ENCODE assay signal across 21 cellular contexts in genomic region chr6:41783106-41783780, GRCh38. TPM values are rescaled to one million over a fixed set of nuclear protein-coding genes. Genes with fewer than 3 reads are reported as not detected.
DNase-seq lines count a peak whose midpoint lies in the region; ATAC-seq and TF ChIP-seq lines count a peak whose summit lies in the region.
"Had no signal": no experiment of that assay in that cellular context is flagged by ENCODE, and none has a peak within 500 bp of the region (broad histone marks: within the 10 kb centered on the region; RNA-seq: fewer than 3 reads in every experiment).

No MANE protein-coding gene starts in this region.

- H3K4me1 ChIP-seq in PC-9 (replicated peaks; ENCODE audit: insufficient read depth) (peaks cover 46% of the 10 kb centered on the region), stomach (peaks cover 45 to 76% (median 69%) of the 10 kb centered on the region in 4 donors), mesendoderm (ENCODE audit: control insufficient read depth, low read depth, low read length) (peaks cover 2% of the 10 kb centered on the region), endodermal cell (ENCODE audit: control insufficient read depth, insufficient read depth, low read length) (no peaks in the 10 kb centered on the region)

- no peaks in the 10 kb centered on the region for H3K9me3 Mint-ChIP-seq in CD4-positive, alpha-beta T cell
- H3K9me3 Mint-ChIP-seq in endothelial cell (ENCODE audit: unreplicated experiment), result no peaks in the 10 kb centered on the region
- no peaks in the 10 kb centered on the region for H3K9me3 Mint-ChIP-seq in endodermal cell
- H3K9me3 Mint-ChIP-seq: CD8-positive, alpha-beta T cell had no signal

- peaks cover 12% of the 10 kb centered on the region for H3K36me3 Mint-ChIP-seq in CD4-positive, alpha-beta T cell (ENCODE audit: low read depth)
- H3K36me3 Mint-ChIP-seq in endothelial cell (ENCODE audit: low read depth, unreplicated experiment) (peaks cover 23% of the 10 kb centered on the region), endodermal cell (ENCODE audit: low read depth) (peaks cover 2% of the 10 kb centered on the region)

- no peak overlapping the region for H3K27ac Mint-ChIP-seq in CD4-positive, alpha-beta T cell
- H3K27ac Mint-ChIP-seq in endothelial cell (ENCODE audit: unreplicated experiment) (no peak overlapping the region), endodermal cell (no peak overlapping the region)
- H3K27ac Mint-ChIP-seq: CD8-positive, alpha-beta T cell had no signal

- no peak for TF ChIP-seq EP300 in stomach (IDR thresholded peaks at IDR 0.05)

- no TSS peak for BruUV-seq in PC-9 (replicated peaks; lab: Mats Ljungman, UMichigan)

- CTCF ChIA-PET in CD4-positive, alpha-beta T cell (lab: Charles Lee), result interaction anchor here (2.5 kb wide), 1 partner anchor 261 kb away, joined by 5 read pairs; no protein-coding TSS in a partner anchor
- CTCF ChIA-PET in PC-9 (lab: Charles Lee), result interaction anchor here (0.5 to 0.6 kb wide), 2 partner anchors 267 to 610 kb away, joined by 3 to 5 read pairs; no protein-coding TSS in a partner anchor

- peak overlapping the region; percentile 48 for H3K4me3 Mint-ChIP-seq in CD4-positive, alpha-beta T cell
- H3K4me3 Mint-ChIP-seq in endothelial cell (ENCODE audit: unreplicated experiment) (peak overlapping the region; percentile 51), endodermal cell (no peak overlapping the region)
- H3K4me3 Mint-ChIP-seq: CD8-positive, alpha-beta T cell had no signal

- peaks cover 43% of the 10 kb centered on the region for H3F3A ChIP-seq in PC-9 (ENCODE audit: insufficient read depth, low read depth)

- H3K4me2 ChIP-seq in PC-9 (peak overlapping the region; percentile 90; the same call in 1 of the 2 replicates), mesendoderm (ENCODE audit: low read length) (no peak overlapping the region)
- H3K4me2 ChIP-seq: BLaER1 had no signal

- H3K27ac ChIP-seq in CD4-positive, alpha-beta T cell (ENCODE audit: low read depth, low read length), result no peak overlapping the region
- H3K27ac ChIP-seq in PC-9 (0 out of 2 replicates have a peak overlapping the region, but pooled peaks have one; percentile 78), stomach (peak overlapping the region in 4 of 5 donors; percentile 14 to 96 (median 96)), mesendoderm (ENCODE audit: low read depth, low read length) (no peak overlapping the region), endodermal cell (ENCODE audit: low read depth, low read length) (no peak overlapping the region)
- H3K27ac ChIP-seq: BLaER1 had no signal

- H2BK5ac ChIP-seq in mesendoderm (ENCODE audit: low read length), result no peak overlapping the region

- H3K27me3 Mint-ChIP-seq in CD4-positive, alpha-beta T cell, result peaks cover 11% of the 10 kb centered on the region
- peaks cover 7% of the 10 kb centered on the region for H3K27me3 Mint-ChIP-seq in endothelial cell (ENCODE audit: unreplicated experiment)
- peaks cover 64% of the 10 kb centered on the region for H3K27me3 Mint-ChIP-seq in endodermal cell (ENCODE audit: insufficient read depth)

- no peak overlapping the region for H2AK5ac ChIP-seq in mesendoderm (ENCODE audit: low read length)

- no peak for TF ChIP-seq POLR2A in stomach (IDR thresholded peaks at IDR 0.05)

- no peak overlapping the region for H2BK120ac ChIP-seq in mesendoderm (ENCODE audit: low read depth, low read length)

- H4K5ac ChIP-seq in mesendoderm (ENCODE audit: low read length), result no peak overlapping the region

- H2BK15ac ChIP-seq in mesendoderm (replicated peaks; ENCODE audit: low read depth), result no peak overlapping the region

- no peaks in the 10 kb centered on the region for H4K20me1 ChIP-seq in PC-9 (ENCODE audit: insufficient read depth)
- H4K20me1 ChIP-seq: BLaER1 had no signal

- H3K4me1 Mint-ChIP-seq in CD4-positive, alpha-beta T cell (ENCODE audit: low read depth), result peaks cover 33% of the 10 kb centered on the region
- H3K4me1 Mint-ChIP-seq in endothelial cell (ENCODE audit: unreplicated experiment) (peaks cover 55% of the 10 kb centered on the region), endodermal cell (peaks cover 15% of the 10 kb centered on the region)

- POLR2A ChIA-PET in CD4-positive, alpha-beta T cell (lab: Charles Lee), result interaction anchor here (0.6 kb wide), 1 partner anchor 264 kb away, joined by 3 read pairs; no protein-coding TSS in a partner anchor
- POLR2A ChIA-PET in PC-9 (lab: Charles Lee; ENCODE audit: unreplicated experiment), result interaction anchor here (0.7 kb wide), 1 partner anchor 442 kb away, joined by 4 read pairs; no protein-coding TSS in a partner anchor

- H3K4me3 ChIP-seq in PC-9 (no peak overlapping the region), stomach (no peak overlapping the region), mesendoderm (ENCODE audit: low read length) (no peak overlapping the region), endodermal cell (ENCODE audit: low read length) (no peak overlapping the region)
- H3K4me3 ChIP-seq: BLaER1 had no signal

- no peak overlapping the region for H3K9ac ChIP-seq in mesendoderm (ENCODE audit: low read length)
- H3K9ac ChIP-seq in endodermal cell (ENCODE audit: extremely low read depth, low read length, poor library complexity, severe bottlenecking), result no peak overlapping the region
- H3K9ac ChIP-seq: BLaER1 had no signal

- no peak overlapping the region for H3K4ac ChIP-seq in mesendoderm (ENCODE audit: low read depth, low read length)

- no peak for TF ChIP-seq CTCF in CD4-positive, alpha-beta T cell (IDR thresholded peaks at IDR 0.05)
- TF ChIP-seq CTCF in PC-9 (conservative IDR thresholded peaks at IDR 0.05) (no peak), endothelial cell (IDR thresholded peaks at IDR 0.05; ENCODE audit: unreplicated experiment) (no peak), stomach (IDR thresholded peaks at IDR 0.05) (no peak), endodermal cell (conservative IDR thresholded peaks at IDR 0.05) (no peak)

- no peak overlapping the region for H3K18ac ChIP-seq in mesendoderm (ENCODE audit: low read length)

- intact Hi-C loops in CD4-positive, alpha-beta T cell (cut with DNase I, micrococcal nuclease), result loop anchor here (10.0 kb wide), 2 partner anchors 782 to 1112 kb away; partner anchors contain the start of gene UBR2 (in 1 of the 2)
- intact Hi-C loops in PC-9 (cut with micrococcal nuclease; ENCODE audit: unreplicated experiment) (loop anchor here (5.0 to 10.0 kb wide), 3 partner anchors 154 to 1094 kb away; partner anchors contain the start of genes PRPH2 and RPL7L1), stomach (cut with DNase I; ENCODE audit: low total_unique reads) (loop anchor here (10.0 kb wide), 1 partner anchor 262 kb away; no protein-coding TSS in a partner anchor)

- peaks cover 8% of the 10 kb centered on the region for H3K27me3 ChIP-seq in CD4-positive, alpha-beta T cell (ENCODE audit: control insufficient read depth, insufficient read depth, low read length)
- no peaks in the 10 kb centered on the region for H3K27me3 ChIP-seq in PC-9 (ENCODE audit: insufficient read depth, low read depth)
- no peaks in the 10 kb centered on the region for H3K27me3 ChIP-seq in stomach
- H3K27me3 ChIP-seq in mesendoderm (ENCODE audit: insufficient read depth, low read length, poor library complexity), result peaks cover 5% of the 10 kb centered on the region
- H3K27me3 ChIP-seq in endodermal cell (ENCODE audit: control insufficient read depth, insufficient read depth, low read length, poor library complexity, severe bottlenecking), result peaks cover 50% of the 10 kb centered on the region

- H3K9me2 ChIP-seq in PC-9 (ENCODE audit: insufficient read depth), result no peaks in the 10 kb centered on the region

- H2AFZ ChIP-seq in PC-9, result no peak overlapping the region

- 73 to 79% (median 79%) methylated on average over 6 of the region's 6 CpGs for WGBS in stomach, 5 donors
- WGBS in mesendoderm (ENCODE audit: extremely low coverage, insufficient coverage, low lambda C conversion rate), result no CpG with 5 or more reads among the region's 6 CpGs
- 83 to 84% methylated on average over 4 to 5 of the region's 6 CpGs for WGBS in endodermal cell (ENCODE audit: insufficient coverage in 1 of 2, insufficient read length in 1 of 2), 2 experiments

- H3K23ac ChIP-seq in mesendoderm (ENCODE audit: low read length), result no peak overlapping the region

- peaks cover 3% of the 10 kb centered on the region for H3K79me1 ChIP-seq in mesendoderm (ENCODE audit: low read length)

- peaks cover 14% of the 10 kb centered on the region for H3K79me2 ChIP-seq in PC-9 (ENCODE audit: low read depth)
- H3K79me2 ChIP-seq in mesendoderm (ENCODE audit: control insufficient read depth, insufficient read depth, low read length), result peaks cover 3% of the 10 kb centered on the region

- H3K36me3 ChIP-seq in PC-9 (ENCODE audit: low read depth) (no peaks in the 10 kb centered on the region), stomach (no peaks in the 10 kb centered on the region), mesendoderm (ENCODE audit: control insufficient read depth, insufficient read depth, low read length) (no peaks in the 10 kb centered on the region), endodermal cell (ENCODE audit: control insufficient read depth, insufficient read depth, low read length) (no peaks in the 10 kb centered on the region)
- H3K36me3 ChIP-seq: BLaER1 had no signal

- no peak overlapping the region for H4K8ac ChIP-seq in mesendoderm (ENCODE audit: low read depth, low read length)

- H3K56ac ChIP-seq in mesendoderm (ENCODE audit: low read length), result no peak overlapping the region

- H3K9me3 ChIP-seq in CD4-positive, alpha-beta T cell (ENCODE audit: control insufficient read depth, low read length), result no peaks in the 10 kb centered on the region
- H3K9me3 ChIP-seq in PC-9 (ENCODE audit: insufficient read depth, low read depth), result no peaks in the 10 kb centered on the region
- no peaks in the 10 kb centered on the region for H3K9me3 ChIP-seq in stomach
- no peaks in the 10 kb centered on the region for H3K9me3 ChIP-seq in endodermal cell (ENCODE audit: control insufficient read depth, low read length)
- H3K9me3 ChIP-seq: BLaER1 had no signal

- no peak for ATAC-seq in CD4-positive, alpha-beta T cell (ENCODE audit: poor library complexity)
- ATAC-seq: CD8-positive, alpha-beta T cell had no signal

- DNase-seq in CD4-positive, alpha-beta T cell, result no peak
- no peak for DNase-seq in PC-9
- DNase-seq in endothelial cell (ENCODE audit: low spot score), result no peak
- no peak for DNase-seq in stomach
- no peak for DNase-seq in NCI-H1694 treated with DMSO at 0.1 percent for 48 hours (lab: John Stamatoyannopoulos, UW)
- no peak for DNase-seq in mesendoderm
- no peak for DNase-seq in endodermal cell
- DNase-seq: CD8-positive, alpha-beta T cell; DMS153; GOT3; HCEC 1CT; NCI-H1105; NCI-H146; NCI-H2029 treated with DMSO at 0.1 percent for 48 hours; NCI-H2171; NCI-H524 treated with DMSO at 0.1 percent for 48 hours; SHP77 had no signal

RNA-seq across cellular contexts. Expression of gene PRICKLE4, which starts 2.7 kb away (rescaled TPM):
- not detected for total RNA-seq in CD4-positive, alpha-beta T cell
- total RNA-seq in PC-9 (2021) (8.4 and 9.2 TPM in 2 replicates), endothelial cell (ENCODE audit: unreplicated experiment) (20.7 TPM), stomach (10 to 100 TPM in 3 of 5 donors, 1 to 10 TPM in 2; 4.4 to 77.0 (median 27.8) TPM), endodermal cell (1 to 10 TPM; 2.6 to 3.6 TPM)
- polyA plus RNA-seq in stomach, result 1 to 10 TPM in 2 of 3 donors, not detected in 1; 1.9 to 4.8 TPM
- 0.03 TPM for polyA plus RNA-seq in mesendoderm (2013, experiment 1 of 2)
- polyA plus RNA-seq in mesendoderm (2013, experiment 2 of 2), result 0.11 TPM
- polyA plus RNA-seq in endodermal cell (2013, experiment 1 of 2), result 0.71 TPM
- polyA plus RNA-seq in endodermal cell (2013, experiment 2 of 2), result not detected
- total RNA-seq: CD8-positive, alpha-beta T cell; G401 had no signal

RNA-seq across cellular contexts. Expression of gene FRS3, which starts 3.5 kb away (rescaled TPM):
- 1 to 10 TPM; 4.6 to 5.4 TPM for total RNA-seq in CD4-positive, alpha-beta T cell
- total RNA-seq in PC-9 (2021) (4.5 and 10.4 TPM in 2 replicates), endothelial cell (ENCODE audit: unreplicated experiment) (8.8 TPM), stomach (10 to 100 TPM in 1 of 5 donors, 1 to 10 TPM in 3, under 1 TPM in 1; 0.29 to 22.2 (median 3.1) TPM), endodermal cell (10 to 100 TPM in 1 of 2 donors, 1 to 10 TPM in 1; 7.5 to 12.0 TPM)
- 1 to 10 TPM; 2.9 to 4.4 (median 4.1) TPM for polyA plus RNA-seq in stomach
- polyA plus RNA-seq in mesendoderm (2013, experiment 1 of 2), result 1.7 TPM
- 1.7 TPM for polyA plus RNA-seq in mesendoderm (2013, experiment 2 of 2)
- 8.3 TPM for polyA plus RNA-seq in endodermal cell (2013, experiment 1 of 2)
- 9.7 TPM for polyA plus RNA-seq in endodermal cell (2013, experiment 2 of 2)

RNA-seq across cellular contexts. Expression of gene TOMM6, which starts 4.3 kb away (rescaled TPM):
- total RNA-seq in CD4-positive, alpha-beta T cell, result 10 to 100 TPM; 78.8 to 83.2 TPM
- total RNA-seq in PC-9 (2021), result 143 and 170 TPM in 2 replicates
- 167 TPM for total RNA-seq in endothelial cell (ENCODE audit: unreplicated experiment)
- total RNA-seq in stomach, result 100 to 1,000 TPM in 2 of 5 donors, 10 to 100 TPM in 3; 11.9 to 159 (median 68.7) TPM
- 100 to 1,000 TPM; 308 to 343 (median 323) TPM for polyA plus RNA-seq in stomach
- polyA plus RNA-seq in mesendoderm (2013, experiment 1 of 2), result 376 TPM
- polyA plus RNA-seq in mesendoderm (2013, experiment 2 of 2), result 369 TPM
- total RNA-seq in endodermal cell, result 100 to 1,000 TPM; 207 to 212 TPM
- polyA plus RNA-seq in endodermal cell (2013, experiment 1 of 2), result 298 TPM
- polyA plus RNA-seq in endodermal cell (2013, experiment 2 of 2), result 256 TPM

RNA-seq across cellular contexts. Expression of gene PGC, which starts 36.0 kb away (rescaled TPM):
- total RNA-seq in CD4-positive, alpha-beta T cell, result not detected
- total RNA-seq in PC-9 (2021) (not detected in 2 replicates), endothelial cell (ENCODE audit: unreplicated experiment) (not detected), stomach (over 10,000 TPM in 1 of 5 donors, 1,000 to 10,000 TPM in 3, 100 to 1,000 TPM in 1; 101 to 32,926 (median 1,172) TPM), endodermal cell (not detected)
- polyA plus RNA-seq in stomach, result over 10,000 TPM in 2 of 3 donors, 1,000 to 10,000 TPM in 1; 8,432 to 48,206 (median 26,682) TPM
- polyA plus RNA-seq in mesendoderm (2013, experiment 1 of 2), result 0.13 TPM
- polyA plus RNA-seq in mesendoderm (2013, experiment 2 of 2), result 0.10 TPM
- polyA plus RNA-seq in endodermal cell (2013, experiment 1 of 2), result not detected
- polyA plus RNA-seq in endodermal cell (2013, experiment 2 of 2), result not detected
- total RNA-seq: CD8-positive, alpha-beta T cell; G401; HT1080; OCI-LY7 had no signal

RNA-seq across cellular contexts. Expression of gene TFEB, which starts 47.8 kb away (rescaled TPM):
- total RNA-seq in CD4-positive, alpha-beta T cell, result 10 to 100 TPM; 23.8 to 24.1 TPM
- total RNA-seq in PC-9 (2021) (7.3 and 8.6 TPM in 2 replicates), endothelial cell (ENCODE audit: unreplicated experiment) (10.4 TPM), stomach (100 to 1,000 TPM in 1 of 5 donors, 10 to 100 TPM in 2, 1 to 10 TPM in 2; 6.4 to 130 (median 12.9) TPM), endodermal cell (under 1 TPM in 1 of 2 donors, not detected in 1; 0.24 TPM)
- polyA plus RNA-seq in stomach, result 10 to 100 TPM; 12.1 to 19.5 (median 14.0) TPM
- 0.11 TPM for polyA plus RNA-seq in mesendoderm (2013, experiment 1 of 2)
- polyA plus RNA-seq in mesendoderm (2013, experiment 2 of 2), result 0.22 TPM
- polyA plus RNA-seq in endodermal cell (2013, experiment 1 of 2), result 1.2 TPM
- 0.99 TPM for polyA plus RNA-seq in endodermal cell (2013, experiment 2 of 2)

Comparison
In these comparisons a context has a peak if more than half of its experiments do, and no peak if none do; other contexts are left out.
1. H3K27ac ChIP-seq: peak in PC-9 (single experiment) and stomach (4 of 5); none in CD4-positive, alpha-beta T cell (single experiment), mesendoderm (single experiment) and endodermal cell (single experiment).